In the genomic region with DNA sequence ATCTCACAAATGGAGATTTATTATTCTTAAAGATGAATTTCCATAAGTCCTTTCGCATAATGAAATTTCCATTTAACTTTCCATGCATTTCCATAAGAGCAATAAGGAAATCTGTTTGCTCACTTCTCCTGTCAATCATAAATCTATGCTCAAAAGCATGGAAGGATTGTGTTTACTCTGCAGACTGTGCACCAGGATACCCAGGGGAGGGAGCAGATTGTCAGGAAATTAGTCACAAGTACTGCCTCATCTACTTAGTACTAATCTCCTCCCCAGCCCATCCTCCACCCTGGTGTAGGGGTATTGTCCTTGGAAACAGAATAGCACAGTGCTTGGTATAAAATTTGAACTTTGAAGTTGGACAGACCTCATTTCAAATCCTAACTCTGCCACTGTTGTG, we compare ENCODE assay signal across 12 cellular contexts. TPM values are rescaled to one million over a fixed set of nuclear protein-coding genes. Genes with fewer than 3 reads are reported as not detected.
DNase-seq lines count a peak whose midpoint lies in the region; ATAC-seq, FAIRE-seq and TF ChIP-seq lines count a peak whose summit lies in the region.
"Had no signal": no experiment of that assay in that cellular context is flagged by ENCODE, and none has a peak within 500 bp of the region (broad histone marks: within the 10 kb centered on the region; RNA-seq: fewer than 3 reads in every experiment).

No MANE protein-coding gene starts in this region.

- H3K9me3 ChIP-seq in HepG2 (ENCODE audit: low read length) = no peaks in the 10 kb centered on the region
- no peaks in the 10 kb centered on the region for H3K9me3 ChIP-seq in right lobe of liver
- H3K9me3 ChIP-seq in uterus = no peaks in the 10 kb centered on the region
- no peaks in the 10 kb centered on the region for H3K9me3 ChIP-seq in OCI-LY7 (ENCODE audit: low read length)
- H3K9me3 ChIP-seq: thoracic aorta had no signal

- H3K79me2 ChIP-seq in HepG2 (ENCODE audit: insufficient read depth, low read length) (no peaks in the 10 kb centered on the region), OCI-LY7 (ENCODE audit: insufficient read depth, low read depth, low read length) (no peaks in the 10 kb centered on the region)

- in situ Hi-C loops in HepG2 (cut with HindIII; ENCODE audit: extremely low pct_ligation_motif_present, low pct_unique_long_range_greater_than_20kb) = no loop called here

- H3K27me3 ChIP-seq in HepG2 (ENCODE audit: control insufficient read depth in 1 of 2, insufficient read depth in 2 of 2, low read length in 2 of 2) (no peaks in the 10 kb centered on the region; a peak in 1 of 5 replicates), right lobe of liver (no peaks in the 10 kb centered on the region), uterus (no peaks in the 10 kb centered on the region)

- BruUV-seq in HepG2 (replicated peaks; lab: Mats Ljungman, UMichigan) = no TSS peak
- no TSS peak for BruUV-seq in OCI-LY7 (replicated peaks; lab: Mats Ljungman, UMichigan)

- H3K36me3 ChIP-seq in HepG2 (replicated peaks in 1 of 2; ENCODE audit: control insufficient read depth in 1 of 2, insufficient read depth in 2 of 2, low read length in 2 of 2) = no peaks in the 10 kb centered on the region
- no peaks in the 10 kb centered on the region for H3K36me3 ChIP-seq in right lobe of liver
- no peaks in the 10 kb centered on the region for H3K36me3 ChIP-seq in uterus
- H3K36me3 ChIP-seq in OCI-LY7 (ENCODE audit: insufficient read depth, low read length) = no peaks in the 10 kb centered on the region
- H3K36me3 ChIP-seq: thoracic aorta had no signal

- H3K9me2 ChIP-seq in OCI-LY7 (ENCODE audit: insufficient read depth, low read length) = no peaks in the 10 kb centered on the region

- CTCF ChIA-PET in HepG2 (lab: Yijun Ruan, JAX; ENCODE audit: low intra/inter-chr PET ratio, low total read pairs) (no interaction called here), OCI-LY7 (lab: Charles Lee; ENCODE audit: unreplicated experiment) (no interaction called here)

- 96% methylated on average over 1 of the region's 1 CpG for WGBS in HepG2 (ENCODE audit: low lambda C conversion rate)
- 82% methylated on average over 1 of the region's 1 CpG for WGBS in right lobe of liver (ENCODE audit: insufficient coverage, low coverage, low lambda C conversion rate, missing lambda C conversion rate)

- no peak for TF ChIP-seq RAD21 in HepG2 (CRISPR knock-in tag; IDR thresholded peaks at IDR 0.05)

- H3K27ac ChIP-seq in HepG2 (ENCODE audit: extremely low read length, insufficient read depth, low read length) = no peak overlapping the region
- H3K27ac ChIP-seq in right lobe of liver = no peak overlapping the region
- no peak overlapping the region for H3K27ac ChIP-seq in uterus
- no peak overlapping the region for H3K27ac ChIP-seq in OCI-LY7 (ENCODE audit: low read depth, low read length, poor library complexity, severe bottlenecking)
- H3K27ac ChIP-seq: PC-9, thoracic aorta had no signal

- POLR2A ChIA-PET in HepG2 (lab: Yijun Ruan, JAX) (no interaction called here), OCI-LY7 (lab: Charles Lee) (interaction anchor here (0.6 kb wide), 1 partner anchor 11 kb away, joined by 3 read pairs; no protein-coding TSS in a partner anchor)

- H2AFZ ChIP-seq in HepG2 (ENCODE audit: low read length) (no peak overlapping the region), OCI-LY7 (ENCODE audit: low read length) (no peak overlapping the region)
- H2AFZ ChIP-seq: PC-9 had no signal

- DNase-seq in HepG2 (ENCODE audit: low spot score) (peak; percentile 10), right lobe of liver (no peak), NCI-H82 (lab: John Stamatoyannopoulos, UW) (peak; percentile 77), fibroblast of gingiva (ENCODE audit: low read depth) (peak; percentile 47), medulla oblongata (ENCODE audit: extremely low spot score) (no peak), GF-D8 (lab: John Stamatoyannopoulos, UW) (no peak), uterus (no peak), OCI-LY7 (ENCODE audit: low spot score) (no peak)
- DNase-seq: naive thymus-derived CD4-positive, alpha-beta T cell; PC-9; stimulated activated CD4-positive, alpha-beta T cell treated with anti-CD3 and anti-CD28 coated beads, Interleukin-4, amount 100 ng/mL, for 24 hours had no signal

- TF ChIP-seq EP300 in HepG2 (IDR thresholded peaks at IDR 0.05; ENCODE audit: low read depth in 2 of 2, low read length in 2 of 2) (no peak), HepG2 (CRISPR knock-in tag; IDR thresholded peaks at IDR 0.05; ENCODE audit: borderline replicate concordance) (no peak)

- no peak for FAIRE-seq in HepG2 (lab: Jason Lieb, UNC)

- ATAC-seq in HepG2 = no peak
- ATAC-seq in right lobe of liver = no peak
- ATAC-seq: naive thymus-derived CD4-positive, alpha-beta T cell had no signal

- H3K4me1 ChIP-seq in HepG2 (ENCODE audit: insufficient read depth, low read length) (no peaks in the 10 kb centered on the region), right lobe of liver (no peaks in the 10 kb centered on the region), uterus (no peaks in the 10 kb centered on the region), OCI-LY7 (ENCODE audit: insufficient read depth, low read length, poor library complexity, severe bottlenecking) (no peaks in the 10 kb centered on the region)

- H4K20me1 ChIP-seq in HepG2 (ENCODE audit: insufficient read depth, low read length) (no peaks in the 10 kb centered on the region), OCI-LY7 (ENCODE audit: insufficient read depth, low read length) (no peaks in the 10 kb centered on the region)

- intact Hi-C loops in HepG2 (cut with micrococcal nuclease; ENCODE audit: unreplicated experiment) = no loop called here
- intact Hi-C loops in right lobe of liver (cut with DNase I) = no loop called here
- intact Hi-C loops in uterus (cut with DNase I; ENCODE audit: low total_unique reads) = no loop called here
- intact Hi-C loops in OCI-LY7 (cut with micrococcal nuclease; ENCODE audit: unreplicated experiment) = no loop called here

- no peak overlapping the region for H3K4me3 ChIP-seq in HepG2 (replicated peaks in 1 of 3; ENCODE audit: insufficient read depth in 1 of 3, low read depth in 2 of 3, low read length in 3 of 3)
- H3K4me3 ChIP-seq in right lobe of liver = no peak overlapping the region
- no peak overlapping the region for H3K4me3 ChIP-seq in uterus
- no peak overlapping the region for H3K4me3 ChIP-seq in OCI-LY7 (ENCODE audit: low read depth, low read length, poor library complexity, severe bottlenecking)
- H3K4me3 ChIP-seq: PC-9, thoracic aorta had no signal

- TF ChIP-seq CTCF in HepG2 (CRISPR knock-in tag; IDR thresholded peaks at IDR 0.05) (no peak), right lobe of liver (IDR thresholded peaks at IDR 0.05) (no peak), uterus (IDR thresholded peaks at IDR 0.05) (no peak), OCI-LY7 (conservative IDR thresholded peaks at IDR 0.05; ENCODE audit: low read length) (no peak)

- H3K4me2 ChIP-seq in HepG2 (ENCODE audit: low read depth, low read length) (no peak overlapping the region), OCI-LY7 (ENCODE audit: low read length) (no peak overlapping the region)
- H3K4me2 ChIP-seq: PC-9 had no signal

- no peak for TF ChIP-seq POLR2A in HepG2 (IDR thresholded peaks at IDR 0.05; ENCODE audit: insufficient read depth in 1 of 2, low read depth in 2 of 2, low read length in 2 of 2)
- TF ChIP-seq POLR2A in right lobe of liver (IDR thresholded peaks at IDR 0.05) = no peak
- TF ChIP-seq POLR2A in uterus (IDR thresholded peaks at IDR 0.05) = no peak

- no peak overlapping the region for H3K9ac ChIP-seq in HepG2 (ENCODE audit: insufficient read depth, low read depth, low read length)

TF ChIP-seq in HepG2, 621 proteins besides CTCF, POLR2A, EP300 and RAD21:
- TF ChIP-seq FOSL2 (CRISPR knock-in tag; IDR thresholded peaks at IDR 0.05) (0 out of 2 replicates have a peak, but pooled peaks have one; percentile 6), ATF1 (CRISPR knock-in tag; IDR thresholded peaks at IDR 0.05) (no peak)

RNA-seq across cellular contexts. Expression of a gene that starts 24.2 kb away (rescaled TPM):
- total RNA-seq in HepG2 (2016; rRNA removed; fragmentation: Illumina TruSeq; extraction: Trizol) (not detected in 2 replicates), right lobe of liver (1 to 10 TPM in 1 of 6 experiments, under 1 TPM in 5; 0.24 to 1.9 (median 0.51) TPM), uterus (1 to 10 TPM; 1.5 to 7.1 (median 4.7) TPM), OCI-LY7 (2022) (not detected in 2 replicates)
- total RNA-seq in HepG2 (2016; cell fraction: cytosol; rRNA removed; fragmentation: Illumina TruSeq; extraction: Trizol; ENCODE audit: low read depth) = not detected in 2 replicates
- not detected in 2 replicates for total RNA-seq in HepG2 (2016; cell fraction: insoluble cytoplasmic fraction; rRNA removed; fragmentation: Illumina TruSeq; extraction: Trizol)
- not detected in 2 replicates for total RNA-seq in HepG2 (2016; cell fraction: membrane; rRNA removed; fragmentation: Illumina TruSeq; extraction: Trizol)
- not detected in 2 replicates for total RNA-seq in HepG2 (2016; cell fraction: nucleus; rRNA removed; fragmentation: Illumina TruSeq; extraction: Trizol)
- polyA plus RNA-seq in HepG2 (2011; rRNA removed) = not detected in 2 replicates
- not detected in 2 replicates for polyA plus RNA-seq in HepG2 (2011; cell fraction: cytosol; rRNA removed)
- not detected in 2 replicates for polyA plus RNA-seq in HepG2 (2011; cell fraction: nucleus; rRNA removed)
- not detected in 2 replicates for polyA plus RNA-seq in HepG2 (2012)
- not detected in 2 replicates for polyA plus RNA-seq in HepG2 (2016; cell fraction: cytosol; fragmentation: Illumina TruSeq; extraction: Trizol; ENCODE audit: low read depth)
- polyA plus RNA-seq in HepG2 (2016; cell fraction: insoluble cytoplasmic fraction; fragmentation: Illumina TruSeq; extraction: Trizol; ENCODE audit: low read depth) = not detected in 2 replicates
- not detected in 2 replicates for polyA plus RNA-seq in HepG2 (2016; cell fraction: membrane; fragmentation: Illumina TruSeq; extraction: Trizol; ENCODE audit: low read depth)
- polyA plus RNA-seq in HepG2 (2016; cell fraction: nucleus; fragmentation: Illumina TruSeq; extraction: Trizol; ENCODE audit: insufficient read depth, low read depth) = not detected in 2 replicates
- not detected in 2 replicates for polyA minus RNA-seq in HepG2 (2011; rRNA and poly(A)+ RNA removed; ENCODE audit: low replicate concordance)
- not detected in 2 replicates for polyA minus RNA-seq in HepG2 (2011; cell fraction: cytosol; rRNA and poly(A)+ RNA removed)
- polyA minus RNA-seq in HepG2 (2011; cell fraction: nucleus; rRNA and poly(A)+ RNA removed) = not detected in 2 replicates
- not detected in 2 replicates for total RNA-seq in OCI-LY7 (2014; rRNA removed; shearing (Covaris generic))

Comparison
In these comparisons a context has a peak if more than half of its experiments do, and no peak if none do; other contexts are left out.
1. DNase-seq: peak in HepG2 (single experiment), NCI-H82 (single experiment) and fibroblast of gingiva (single experiment); none in right lobe of liver (0 of 3), medulla oblongata (single experiment), GF-D8 (single experiment), uterus (0 of 2) and OCI-LY7 (single experiment).